8 cellular contexts compared by ENCODE assay signal in the genomic region with DNA sequence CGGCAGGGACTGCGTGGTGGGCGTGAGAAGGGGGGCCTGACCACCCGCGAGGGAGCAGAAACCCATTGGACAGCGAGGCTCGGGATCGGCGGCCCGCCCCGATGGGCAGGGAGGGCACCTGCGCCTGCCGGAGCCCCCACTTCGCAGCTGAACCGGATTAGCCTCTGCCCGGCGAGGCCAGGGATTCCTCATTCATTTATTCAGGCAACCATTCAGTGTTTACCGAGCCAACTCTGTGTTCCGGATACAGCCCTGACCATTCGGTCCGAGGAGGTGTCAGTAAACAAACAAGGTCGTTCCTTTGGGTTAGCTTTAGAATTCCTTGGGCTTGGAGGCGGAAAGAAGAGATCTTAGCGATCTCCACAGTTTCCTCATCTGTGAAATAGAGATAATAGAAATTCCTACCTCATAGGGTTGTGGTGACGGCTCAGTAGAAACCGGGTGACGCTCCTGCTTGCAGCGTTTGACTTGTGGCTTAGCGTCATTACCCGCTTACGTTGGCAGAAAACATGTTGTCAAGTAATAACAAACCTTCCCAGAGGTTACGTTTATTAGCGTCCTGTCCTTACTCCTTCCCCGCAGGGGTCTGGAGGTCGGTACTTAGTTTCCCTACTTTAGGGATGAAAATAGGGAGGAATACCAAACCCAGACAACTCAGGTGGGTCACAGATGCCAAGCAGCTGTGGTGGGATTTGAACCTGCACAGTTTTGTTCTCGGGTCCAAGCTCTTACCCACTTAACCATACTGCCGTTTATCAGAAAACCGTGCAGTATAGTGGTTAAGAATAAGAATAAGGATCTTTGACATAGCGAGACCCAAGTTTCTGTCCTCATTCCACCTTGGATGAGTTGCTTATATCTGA. TPM values are rescaled to one million over a fixed set of nuclear protein-coding genes. Genes with fewer than 3 reads are reported as not detected.
DNase-seq lines count a peak whose midpoint lies in the region; ATAC-seq and TF ChIP-seq lines count a peak whose summit lies in the region.

No MANE protein-coding gene starts in this region.

- H4K12ac ChIP-seq in trophoblast cell (ENCODE audit: low read depth, low read length): peak overlapping the region; percentile 83

- H2AFZ ChIP-seq in trophoblast cell (ENCODE audit: insufficient read depth, low read length, poor library complexity): peak overlapping the region; percentile 72

- peaks cover 3% of the 10 kb centered on the region for H3K27me3 Mint-ChIP-seq in activated naive CD8-positive, alpha-beta T cell treated with anti-CD3 and anti-CD28 coated beads, Interleukin-2, amount 50 U/mL, for 24 hours

- H3K4me1 Mint-ChIP-seq in activated naive CD8-positive, alpha-beta T cell treated with anti-CD3 and anti-CD28 coated beads, Interleukin-2, amount 50 U/mL, for 24 hours: peaks cover 42% of the 10 kb centered on the region

- H3K27me3 ChIP-seq in heart left ventricle (no peaks in the 10 kb centered on the region), trophoblast cell (ENCODE audit: insufficient read depth, low read length) (no peaks in the 10 kb centered on the region), tibial nerve (no peaks in the 10 kb centered on the region)

- intact Hi-C loops in heart left ventricle (cut with DNase I): loop anchor here in 9 of 10 donors (1.0 to 10.0 kb wide), 14 partner anchors 53 to 345 kb away; a partner anchor contains a TSS

- H3K18ac ChIP-seq in trophoblast cell (ENCODE audit: low read length): peak overlapping the region; percentile 79

- H3K79me2 ChIP-seq in trophoblast cell (ENCODE audit: control insufficient read depth, insufficient read depth, low read length, poor library complexity): peaks cover 6% of the 10 kb centered on the region

- TF ChIP-seq CTCF in heart left ventricle (IDR thresholded peaks at IDR 0.05): no peak
- TF ChIP-seq CTCF in tibial nerve (IDR thresholded peaks at IDR 0.05): no peak

- H3K23ac ChIP-seq in trophoblast cell (ENCODE audit: low read length): no peak overlapping the region

- H3K27ac ChIP-seq in heart left ventricle (peak overlapping the region; percentile 81 to 94 (median 90)), trophoblast cell (ENCODE audit: low read depth, low read length) (peak overlapping the region; percentile 75), tibial nerve (peak overlapping the region; percentile 95 to 96 (median 96))

- peak overlapping the region; percentile 93 for H3K9ac ChIP-seq in trophoblast cell (ENCODE audit: low read length)

- no peaks in the 10 kb centered on the region for H3K9me3 Mint-ChIP-seq in activated naive CD8-positive, alpha-beta T cell treated with anti-CD3 and anti-CD28 coated beads, Interleukin-2, amount 50 U/mL, for 24 hours

- no peak overlapping the region for H2AK5ac ChIP-seq in trophoblast cell (ENCODE audit: low read length)

- H2BK5ac ChIP-seq in trophoblast cell (ENCODE audit: low read depth, low read length, poor library complexity): peak overlapping the region; percentile 70

- peak overlapping the region; percentile 46 for H3K4ac ChIP-seq in trophoblast cell (ENCODE audit: low read depth, low read length)

- H3K4me1 ChIP-seq in heart left ventricle (peaks cover 0 to 33% (median 14%) of the 10 kb centered on the region in 12 donors), trophoblast cell (ENCODE audit: control insufficient read depth in 1 of 2, insufficient read depth in 2 of 2, low read length in 2 of 2) (no peaks in the 10 kb centered on the region), tibial nerve (peaks cover 0 to 34% (median 5%) of the 10 kb centered on the region in 4 donors)

- H4K8ac ChIP-seq in trophoblast cell (ENCODE audit: low read depth, low read length): peak overlapping the region; percentile 93

- H3K4me2 ChIP-seq in trophoblast cell (ENCODE audit: low read length): peak overlapping the region; percentile 86

- TF ChIP-seq POLR2A in heart left ventricle (IDR thresholded peaks at IDR 0.05): peak in 1 of 2 donors; percentile 21
- TF ChIP-seq POLR2A in tibial nerve (IDR thresholded peaks at IDR 0.05): no peak

- H3K36me3 ChIP-seq in heart left ventricle: peaks cover 0 to 19% (median 10%) of the 10 kb centered on the region in 9 donors
- H3K36me3 ChIP-seq in trophoblast cell (ENCODE audit: control insufficient read depth in 1 of 2, insufficient read depth in 2 of 2, low read length in 2 of 2): peaks cover 4% of the 10 kb centered on the region in 2 experiments
- H3K36me3 ChIP-seq in tibial nerve: peaks cover 2 to 15% (median 4%) of the 10 kb centered on the region in 3 donors

- H3K4me3 ChIP-seq in heart left ventricle: peak overlapping the region; percentile 67 to 97 (median 82)
- H3K4me3 ChIP-seq in trophoblast cell (ENCODE audit: low read depth, low read length): peak overlapping the region; percentile 97
- peak overlapping the region; percentile 82 to 96 (median 94) for H3K4me3 ChIP-seq in tibial nerve

- peak overlapping the region; percentile 97 for H3K4me3 Mint-ChIP-seq in activated naive CD8-positive, alpha-beta T cell treated with anti-CD3 and anti-CD28 coated beads, Interleukin-2, amount 50 U/mL, for 24 hours

- H4K91ac ChIP-seq in trophoblast cell (ENCODE audit: low read depth, low read length): peak overlapping the region; percentile 65

- peak; percentile 85 for DNase-seq in ELF-1 (ENCODE audit: low read depth, low spot score)
- peak; percentile 92 for DNase-seq in NCI-H1092 treated with DMSO at 0.1 percent for 48 hours (lab: John Stamatoyannopoulos, UW)
- peak; percentile 67 for DNase-seq in SKM-1 treated with dmso at 0.1 percent for 144 hours (lab: John Stamatoyannopoulos, UW; ENCODE audit: unreplicated experiment)
- DNase-seq in activated naive CD8-positive, alpha-beta T cell treated with anti-CD3 and anti-CD28 coated beads, Interleukin-2, amount 50 U/mL, for 24 hours: peak; percentile 72
- DNase-seq in heart left ventricle: peak in 4 of 5 donors; percentile 59 to 78 (median 68)
- peak; percentile 83 to 90 for DNase-seq in trophoblast cell
- DNase-seq in tibial nerve (ENCODE audit: low spot score in 2 of 2): peak; percentile 45 to 62

- H2BK120ac ChIP-seq in trophoblast cell (ENCODE audit: insufficient read depth, low read length, poor library complexity): peak overlapping the region; percentile 9

- H3K27ac Mint-ChIP-seq in activated naive CD8-positive, alpha-beta T cell treated with anti-CD3 and anti-CD28 coated beads, Interleukin-2, amount 50 U/mL, for 24 hours: peak overlapping the region; percentile 97

- H3K9me3 ChIP-seq in heart left ventricle (no peaks in the 10 kb centered on the region), trophoblast cell (ENCODE audit: insufficient read depth, low read depth, low read length) (no peaks in the 10 kb centered on the region), tibial nerve (no peaks in the 10 kb centered on the region)

- 0 to 1% (median 1%) methylated on average over 21 to 39 of the region's 39 CpGs for WGBS in heart left ventricle, 4 donors
- WGBS in trophoblast cell (ENCODE audit: extremely low coverage, insufficient coverage, insufficient read length): no CpG with 5 or more reads among the region's 39 CpGs
- 0 to 1% methylated on average over 25 to 38 of the region's 39 CpGs for WGBS in tibial nerve, 2 donors

- peaks cover 23% of the 10 kb centered on the region for H3K36me3 Mint-ChIP-seq in activated naive CD8-positive, alpha-beta T cell treated with anti-CD3 and anti-CD28 coated beads, Interleukin-2, amount 50 U/mL, for 24 hours (ENCODE audit: low read depth)

- no peak overlapping the region for H2BK12ac ChIP-seq in trophoblast cell (ENCODE audit: low read length)

- H3K79me1 ChIP-seq in trophoblast cell (ENCODE audit: low read length): peaks cover 6% of the 10 kb centered on the region

- ATAC-seq in HG02571 (IDR thresholded peaks at IDR 0.05; ENCODE audit: unreplicated experiment) (peak; percentile 33), heart left ventricle (peak; percentile 7 to 65 (median 45))
- ATAC-seq in activated naive CD8-positive, alpha-beta T cell treated with anti-CD3 and anti-CD28 coated beads, Interleukin-2, amount 50 U/mL, for 24 hours: peak; percentile 58

- H3K14ac ChIP-seq in trophoblast cell (ENCODE audit: low read length): peak overlapping the region; percentile 78

- TF ChIP-seq EP300 in tibial nerve (IDR thresholded peaks at IDR 0.05): peak in 1 of 2 donors; percentile 54

RNA-seq across cellular contexts. Expression of a gene that starts 0.9 kb away (rescaled TPM):
- 10 to 100 TPM; 27.7 to 72.6 (median 31.3) TPM for total RNA-seq in heart left ventricle
- 10 to 100 TPM; 15.2 to 36.0 TPM for polyA plus RNA-seq in heart left ventricle
- polyA plus RNA-seq in trophoblast cell (2013): 24.6 and 26.6 TPM in 2 replicates
- total RNA-seq in tibial nerve: 100 to 1,000 TPM in 1 of 4 donors, 10 to 100 TPM in 3; 48.1 to 102 (median 67.0) TPM

Comparison
In these comparisons a context has a peak if more than half of its experiments do, and no peak if none do; other contexts are left out.
1. Peak in every context shown above with its lines: DNase-seq, ATAC-seq, H3K4me3 ChIP-seq and H3K27ac ChIP-seq.